Comparison of ENCODE assay signal across 1 cellular context in genomic region chr11:18111005-18111404, GRCh38.
TF ChIP-seq lines count a peak whose summit lies in the region.

No MANE protein-coding gene starts in this region.

TF ChIP-seq in HepG2, 621 proteins besides CTCF, POLR2A, EP300 and RAD21 (continued from another document):
- TF ChIP-seq, protein P1, sequence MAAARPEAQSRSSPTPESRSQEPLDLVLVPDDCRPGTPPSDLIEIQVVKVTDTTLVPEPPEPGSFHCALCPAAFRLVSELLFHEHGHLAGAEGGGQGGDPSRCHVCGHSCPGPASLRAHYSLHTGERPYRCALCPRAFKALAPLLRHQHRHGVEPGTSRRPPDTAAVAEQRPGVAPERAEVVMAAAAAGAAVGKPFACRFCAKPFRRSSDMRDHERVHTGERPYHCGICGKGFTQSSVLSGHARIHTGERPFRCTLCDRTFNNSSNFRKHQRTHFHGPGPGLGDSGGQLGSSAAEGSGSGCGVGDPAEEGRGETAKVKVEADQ (CRISPR knock-in tag; IDR thresholded peaks at IDR 0.05; ENCODE audit: borderline replicate concordance) = no peak
- TF ChIP-seq SAP130 (CRISPR knock-in tag; IDR thresholded peaks at IDR 0.05; ENCODE audit: low read depth) (0 out of 2 replicates have a peak, but pooled peaks have one; percentile 11), CHD2 (IDR thresholded peaks at IDR 0.05; ENCODE audit: low read depth, low read length) (no peak), ONECUT2 (CRISPR knock-in tag; IDR thresholded peaks at IDR 0.05) (no peak), EHMT2 (IDR thresholded peaks at IDR 0.05; ENCODE audit: borderline replicate concordance, low read depth, low read length) (peak; percentile 76; the same call in 1 of the 2 replicates), ZNF350 (CRISPR knock-in tag; IDR thresholded peaks at IDR 0.05; ENCODE audit: borderline replicate concordance, low read depth) (no peak), KDM6A (CRISPR knock-in tag; IDR thresholded peaks at IDR 0.05; ENCODE audit: low read depth) (no peak), KMT2B (CRISPR knock-in tag; IDR thresholded peaks at IDR 0.05) (no peak), ZBTB8A (CRISPR knock-in tag; IDR thresholded peaks at IDR 0.05; ENCODE audit: borderline replicate concordance, low read depth) (no peak), ZNF644 (CRISPR knock-in tag; IDR thresholded peaks at IDR 0.05; ENCODE audit: low read depth) (no peak), ETV6 (CRISPR knock-in tag; conservative IDR thresholded peaks at IDR 0.05) (no peak), FOXC1 (CRISPR knock-in tag; IDR thresholded peaks at IDR 0.05; ENCODE audit: borderline replicate concordance) (no peak), HNRNPLL (IDR thresholded peaks at IDR 0.05; ENCODE audit: low read depth, low read length, poor library complexity, severe bottlenecking) (no peak), ZSCAN9 (CRISPR knock-in tag; IDR thresholded peaks at IDR 0.05; ENCODE audit: borderline replicate concordance) (0 out of 2 replicates have a peak, but pooled peaks have one; percentile 59), REST (IDR thresholded peaks at IDR 0.05; ENCODE audit: borderline replicate concordance in 1 of 2, low read depth in 1 of 2, low read length in 2 of 2) (peak; percentile 54 to 94), HNF4A (CRISPR knock-in tag; IDR thresholded peaks at IDR 0.05) (no peak), ZSCAN29 (CRISPR knock-in tag; conservative IDR thresholded peaks at IDR 0.05) (no peak), SSRP1 (CRISPR knock-in tag; IDR thresholded peaks at IDR 0.05) (no peak), ZNF607 (CRISPR knock-in tag; IDR thresholded peaks at IDR 0.05; ENCODE audit: borderline replicate concordance) (no peak), ELF4 (CRISPR knock-in tag; IDR thresholded peaks at IDR 0.05; ENCODE audit: borderline replicate concordance) (no peak), BRD4 (CRISPR knock-in tag; IDR thresholded peaks at IDR 0.05) (no peak), THAP8 (CRISPR knock-in tag; IDR thresholded peaks at IDR 0.05; ENCODE audit: borderline replicate concordance) (no peak), KAT7 (CRISPR knock-in tag; IDR thresholded peaks at IDR 0.05; ENCODE audit: borderline replicate concordance) (no peak), NPAS2 (CRISPR knock-in tag; IDR thresholded peaks at IDR 0.05; ENCODE audit: borderline replicate concordance) (no peak), ZNF275 (CRISPR knock-in tag; IDR thresholded peaks at IDR 0.05; ENCODE audit: borderline replicate concordance) (no peak), ZBTB33 (CRISPR knock-in tag; IDR thresholded peaks at IDR 0.05) (no peak), ZNF619 (CRISPR knock-in tag; IDR thresholded peaks at IDR 0.05) (no peak), ZNF703 (CRISPR knock-in tag; IDR thresholded peaks at IDR 0.05; ENCODE audit: borderline replicate concordance) (no peak), MIER2 (CRISPR knock-in tag; IDR thresholded peaks at IDR 0.05) (peak; percentile 93), ZFP36L2 (CRISPR knock-in tag; IDR thresholded peaks at IDR 0.05) (no peak), THAP7 (CRISPR knock-in tag; IDR thresholded peaks at IDR 0.05) (no peak), FOXA3 (CRISPR knock-in tag; IDR thresholded peaks at IDR 0.05) (no peak), ZNF720 (CRISPR knock-in tag; IDR thresholded peaks at IDR 0.05) (no peak), ZNF552 (CRISPR knock-in tag; IDR thresholded peaks at IDR 0.05; ENCODE audit: borderline replicate concordance) (no peak), SIN3B (IDR thresholded peaks at IDR 0.05; ENCODE audit: low read length) (no peak)
- TF ChIP-seq, protein P2, sequence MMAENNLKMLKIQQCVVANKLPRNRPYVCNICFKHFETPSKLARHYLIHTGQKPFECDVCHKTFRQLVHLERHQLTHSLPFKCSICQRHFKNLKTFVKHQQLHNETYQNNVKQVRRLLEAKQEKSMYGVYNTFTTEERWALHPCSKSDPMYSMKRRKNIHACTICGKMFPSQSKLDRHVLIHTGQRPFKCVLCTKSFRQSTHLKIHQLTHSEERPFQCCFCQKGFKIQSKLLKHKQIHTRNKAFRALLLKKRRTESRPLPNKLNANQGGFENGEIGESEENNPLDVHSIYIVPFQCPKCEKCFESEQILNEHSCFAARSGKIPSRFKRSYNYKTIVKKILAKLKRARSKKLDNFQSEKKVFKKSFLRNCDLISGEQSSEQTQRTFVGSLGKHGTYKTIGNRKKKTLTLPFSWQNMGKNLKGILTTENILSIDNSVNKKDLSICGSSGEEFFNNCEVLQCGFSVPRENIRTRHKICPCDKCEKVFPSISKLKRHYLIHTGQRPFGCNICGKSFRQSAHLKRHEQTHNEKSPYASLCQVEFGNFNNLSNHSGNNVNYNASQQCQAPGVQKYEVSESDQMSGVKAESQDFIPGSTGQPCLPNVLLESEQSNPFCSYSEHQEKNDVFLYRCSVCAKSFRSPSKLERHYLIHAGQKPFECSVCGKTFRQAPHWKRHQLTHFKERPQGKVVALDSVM (CRISPR knock-in tag; IDR thresholded peaks at IDR 0.05) = no peak
- TF ChIP-seq, protein P3, sequence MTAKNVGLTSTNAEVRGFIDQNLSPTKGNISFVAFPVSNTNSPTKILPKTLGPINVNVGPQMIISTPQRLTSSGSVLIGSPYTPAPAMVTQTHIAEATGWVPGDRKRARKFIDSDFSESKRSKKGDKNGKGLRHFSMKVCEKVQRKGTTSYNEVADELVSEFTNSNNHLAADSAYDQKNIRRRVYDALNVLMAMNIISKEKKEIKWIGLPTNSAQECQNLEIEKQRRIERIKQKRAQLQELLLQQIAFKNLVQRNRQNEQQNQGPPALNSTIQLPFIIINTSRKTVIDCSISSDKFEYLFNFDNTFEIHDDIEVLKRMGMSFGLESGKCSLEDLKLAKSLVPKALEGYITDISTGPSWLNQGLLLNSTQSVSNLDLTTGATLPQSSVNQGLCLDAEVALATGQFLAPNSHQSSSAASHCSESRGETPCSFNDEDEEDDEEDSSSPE (CRISPR knock-in tag; IDR thresholded peaks at IDR 0.05) = no peak
- TF ChIP-seq, protein P4, sequence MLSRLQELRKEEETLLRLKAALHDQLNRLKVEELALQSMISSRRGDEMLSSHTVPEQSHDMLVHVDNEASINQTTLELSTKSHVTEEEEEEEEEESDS (CRISPR knock-in tag; IDR thresholded peaks at IDR 0.05; ENCODE audit: borderline replicate concordance) = no peak
- TF ChIP-seq, protein P5, sequence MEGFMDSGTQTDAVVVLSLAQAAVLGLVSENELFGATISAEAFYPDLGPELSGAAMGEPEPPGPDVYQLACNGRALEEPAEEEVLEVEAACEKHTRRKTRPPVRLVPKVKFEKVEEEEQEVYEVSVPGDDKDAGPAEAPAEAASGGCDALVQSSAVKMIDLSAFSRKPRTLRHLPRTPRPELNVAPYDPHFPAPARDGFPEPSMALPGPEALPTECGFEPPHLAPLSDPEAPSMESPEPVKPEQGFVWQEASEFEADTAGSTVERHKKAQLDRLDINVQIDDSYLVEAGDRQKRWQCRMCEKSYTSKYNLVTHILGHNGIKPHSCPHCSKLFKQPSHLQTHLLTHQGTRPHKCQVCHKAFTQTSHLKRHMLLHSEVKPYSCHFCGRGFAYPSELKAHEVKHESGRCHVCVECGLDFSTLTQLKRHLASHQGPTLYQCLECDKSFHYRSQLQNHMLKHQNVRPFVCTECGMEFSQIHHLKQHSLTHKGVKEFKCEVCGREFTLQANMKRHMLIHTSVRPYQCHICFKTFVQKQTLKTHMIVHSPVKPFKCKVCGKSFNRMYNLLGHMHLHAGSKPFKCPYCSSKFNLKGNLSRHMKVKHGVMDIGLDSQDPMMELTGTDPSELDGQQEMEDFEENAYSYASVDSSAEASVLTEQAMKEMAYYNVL (CRISPR knock-in tag; IDR thresholded peaks at IDR 0.05; ENCODE audit: borderline replicate concordance) = no peak
